Comparison of ENCODE assay signal across 1 cellular context in the genomic region with DNA sequence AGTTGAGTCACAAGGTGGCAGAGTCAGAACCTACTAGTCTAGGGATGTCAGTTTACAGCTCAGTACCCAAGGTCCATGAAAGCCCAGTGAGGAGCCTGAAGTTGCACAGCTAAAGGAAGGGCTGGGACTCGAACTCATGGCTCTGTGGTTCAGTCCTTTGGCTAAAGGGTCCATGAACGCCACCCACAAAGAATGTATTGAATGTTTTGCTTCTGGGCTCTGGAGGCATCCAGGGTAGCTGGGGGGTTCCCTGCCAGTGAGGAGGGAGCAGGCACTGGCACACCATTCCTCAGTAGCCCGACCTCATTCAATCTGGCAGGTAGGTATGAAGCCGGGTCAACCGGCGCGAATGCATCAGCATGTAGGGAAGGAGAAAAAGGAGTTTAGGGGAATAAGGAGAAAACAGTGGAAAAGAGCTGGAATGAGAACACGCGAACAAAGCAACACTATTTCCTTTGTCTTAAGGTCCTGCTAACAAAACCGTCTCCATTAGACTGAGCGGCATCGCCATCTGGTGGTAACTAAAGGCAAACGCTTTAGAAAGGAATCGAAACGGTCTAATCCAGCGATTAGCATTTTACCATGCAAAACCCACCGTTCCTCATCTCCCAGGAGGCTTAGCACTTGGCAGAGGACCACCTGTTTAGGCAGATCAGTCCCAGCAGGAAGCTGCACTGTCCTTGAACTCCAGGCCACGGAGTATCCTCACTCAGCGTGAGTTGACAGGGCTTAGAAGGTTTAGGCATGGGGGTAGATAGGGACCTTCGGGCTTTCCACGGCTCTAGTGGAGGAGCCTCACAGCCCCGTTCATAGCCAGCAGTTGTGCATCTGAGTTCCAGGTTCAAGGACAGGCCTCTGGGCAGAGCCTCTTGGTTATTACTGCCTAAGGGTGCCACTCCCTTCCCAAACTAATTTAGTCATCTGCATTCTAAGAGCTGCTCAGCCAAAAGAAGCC.
TF ChIP-seq lines count a peak whose summit lies in the region.

No MANE protein-coding gene starts in this region.

TF ChIP-seq in K562, 482 proteins besides CTCF, POLR2A, EP300 and RAD21 (continued from another document and continues in another):
- TF ChIP-seq SRSF9 (IDR thresholded peaks at IDR 0.05; ENCODE audit: borderline replicate concordance, low read depth, low read length) (no peak), MEIS2 (IDR thresholded peaks at IDR 0.05; ENCODE audit: partially characterized antibody) (no peak), PCBP2 (IDR thresholded peaks at IDR 0.05; ENCODE audit: low read depth, low read length, poor library complexity, severe bottlenecking) (no peak), FOXJ2 (tag; IDR thresholded peaks at IDR 0.05) (no peak), ETV1 (tag; conservative IDR thresholded peaks at IDR 0.05; ENCODE audit: low read depth) (peak; percentile 23), XRCC3 (IDR thresholded peaks at IDR 0.05) (no peak), FOXM1 (IDR thresholded peaks at IDR 0.05; ENCODE audit: low read depth) (no peak), FOXM1 (CRISPR knock-in tag; IDR thresholded peaks at IDR 0.05; ENCODE audit: low read depth) (no peak), TAF7 (tag; IDR thresholded peaks at IDR 0.05) (no peak), MEF2D (tag; conservative IDR thresholded peaks at IDR 0.05; ENCODE audit: low read depth) (no peak; the same call in 1 of the 2 replicates), BRD4 (IDR thresholded peaks at IDR 0.05) (no peak), CAMTA2 (CRISPR knock-in tag; conservative IDR thresholded peaks at IDR 0.05) (no peak), ZNF316 (IDR thresholded peaks at IDR 0.05) (no peak), NFRKB (IDR thresholded peaks at IDR 0.05; ENCODE audit: low read depth) (0 out of 2 replicates have a peak, but pooled peaks have one; percentile 3), CHD1 (IDR thresholded peaks at IDR 0.05; ENCODE audit: low read length) (no peak), FOXA3 (CRISPR knock-in tag; conservative IDR thresholded peaks at IDR 0.05 in 1 of 2, IDR thresholded peaks at IDR 0.05 in 1 of 2) (0 out of 4 replicates have a peak, but pooled peaks of 1 of the 2 experiments have one; percentile 11), RBM39 (optimal IDR thresholded peaks at IDR 0.05; ENCODE audit: low read depth, low read length) (no peak), E2F3 (CRISPR knock-in tag; IDR thresholded peaks at IDR 0.05) (no peak), NR4A1 (CRISPR knock-in tag; IDR thresholded peaks at IDR 0.05) (no peak), NR4A1 (tag; IDR thresholded peaks at IDR 0.05) (no peak), BACH1 (tag; IDR thresholded peaks at IDR 0.05) (no peak), YBX1 (IDR thresholded peaks at IDR 0.05) (no peak), FOXP1 (CRISPR knock-in tag; IDR thresholded peaks at IDR 0.05) (no peak), ATF7 (IDR thresholded peaks at IDR 0.05) (peak; percentile 45; the same call in 1 of the 2 replicates), POLR3A (IDR thresholded peaks at IDR 0.05; ENCODE audit: borderline replicate concordance, extremely low read depth, insufficient read depth, insufficient read length) (no peak), CHD4 (IDR thresholded peaks at IDR 0.05; ENCODE audit: insufficient read depth, insufficient replicate concordance, low read depth, low read length, poor library complexity, severe bottlenecking) (no peak), ASH1L (IDR thresholded peaks at IDR 0.05; ENCODE audit: borderline replicate concordance, low read depth, partially characterized antibody) (no peak), RB1 (IDR thresholded peaks at IDR 0.05; ENCODE audit: low read depth) (no peak), ZSCAN32 (CRISPR knock-in tag; IDR thresholded peaks at IDR 0.05) (no peak), ZC3H4 (CRISPR knock-in tag; IDR thresholded peaks at IDR 0.05; ENCODE audit: borderline replicate concordance) (no peak; the same call in 1 of the 2 replicates), ZNF431 (CRISPR knock-in tag; IDR thresholded peaks at IDR 0.05) (no peak), HIVEP1 (CRISPR knock-in tag; IDR thresholded peaks at IDR 0.05) (no peak), KLF13 (tag; IDR thresholded peaks at IDR 0.05; ENCODE audit: borderline replicate concordance, low read depth) (no peak)
- TF ChIP-seq, protein P1, sequence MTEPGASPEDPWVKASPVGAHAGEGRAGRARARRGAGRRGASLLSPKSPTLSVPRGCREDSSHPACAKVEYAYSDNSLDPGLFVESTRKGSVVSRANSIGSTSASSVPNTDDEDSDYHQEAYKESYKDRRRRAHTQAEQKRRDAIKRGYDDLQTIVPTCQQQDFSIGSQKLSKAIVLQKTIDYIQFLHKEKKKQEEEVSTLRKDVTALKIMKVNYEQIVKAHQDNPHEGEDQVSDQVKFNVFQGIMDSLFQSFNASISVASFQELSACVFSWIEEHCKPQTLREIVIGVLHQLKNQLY (CRISPR knock-in tag; conservative IDR thresholded peaks at IDR 0.05): no peak
- TF ChIP-seq, protein P2, sequence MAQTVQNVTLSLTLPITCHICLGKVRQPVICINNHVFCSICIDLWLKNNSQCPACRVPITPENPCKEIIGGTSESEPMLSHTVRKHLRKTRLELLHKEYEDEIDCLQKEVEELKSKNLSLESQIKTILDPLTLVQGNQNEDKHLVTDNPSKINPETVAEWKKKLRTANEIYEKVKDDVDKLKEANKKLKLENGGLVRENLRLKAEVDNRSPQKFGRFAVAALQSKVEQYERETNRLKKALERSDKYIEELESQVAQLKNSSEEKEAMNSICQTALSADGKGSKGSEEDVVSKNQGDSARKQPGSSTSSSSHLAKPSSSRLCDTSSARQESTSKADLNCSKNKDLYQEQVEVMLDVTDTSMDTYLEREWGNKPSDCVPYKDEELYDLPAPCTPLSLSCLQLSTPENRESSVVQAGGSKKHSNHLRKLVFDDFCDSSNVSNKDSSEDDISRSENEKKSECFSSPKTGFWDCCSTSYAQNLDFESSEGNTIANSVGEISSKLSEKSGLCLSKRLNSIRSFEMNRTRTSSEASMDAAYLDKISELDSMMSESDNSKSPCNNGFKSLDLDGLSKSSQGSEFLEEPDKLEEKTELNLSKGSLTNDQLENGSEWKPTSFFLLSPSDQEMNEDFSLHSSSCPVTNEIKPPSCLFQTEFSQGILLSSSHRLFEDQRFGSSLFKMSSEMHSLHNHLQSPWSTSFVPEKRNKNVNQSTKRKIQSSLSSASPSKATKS (CRISPR knock-in tag; IDR thresholded peaks at IDR 0.05): no peak
- TF ChIP-seq, protein P3, sequence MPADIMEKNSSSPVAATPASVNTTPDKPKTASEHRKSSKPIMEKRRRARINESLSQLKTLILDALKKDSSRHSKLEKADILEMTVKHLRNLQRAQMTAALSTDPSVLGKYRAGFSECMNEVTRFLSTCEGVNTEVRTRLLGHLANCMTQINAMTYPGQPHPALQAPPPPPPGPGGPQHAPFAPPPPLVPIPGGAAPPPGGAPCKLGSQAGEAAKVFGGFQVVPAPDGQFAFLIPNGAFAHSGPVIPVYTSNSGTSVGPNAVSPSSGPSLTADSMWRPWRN (IDR thresholded peaks at IDR 0.05; ENCODE audit: low read depth): no peak
- TF ChIP-seq, protein P4, sequence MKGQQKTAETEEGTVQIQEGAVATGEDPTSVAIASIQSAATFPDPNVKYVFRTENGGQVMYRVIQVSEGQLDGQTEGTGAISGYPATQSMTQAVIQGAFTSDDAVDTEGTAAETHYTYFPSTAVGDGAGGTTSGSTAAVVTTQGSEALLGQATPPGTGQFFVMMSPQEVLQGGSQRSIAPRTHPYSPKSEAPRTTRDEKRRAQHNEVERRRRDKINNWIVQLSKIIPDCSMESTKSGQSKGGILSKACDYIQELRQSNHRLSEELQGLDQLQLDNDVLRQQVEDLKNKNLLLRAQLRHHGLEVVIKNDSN (CRISPR knock-in tag; IDR thresholded peaks at IDR 0.05): no peak
- TF ChIP-seq, protein P5, sequence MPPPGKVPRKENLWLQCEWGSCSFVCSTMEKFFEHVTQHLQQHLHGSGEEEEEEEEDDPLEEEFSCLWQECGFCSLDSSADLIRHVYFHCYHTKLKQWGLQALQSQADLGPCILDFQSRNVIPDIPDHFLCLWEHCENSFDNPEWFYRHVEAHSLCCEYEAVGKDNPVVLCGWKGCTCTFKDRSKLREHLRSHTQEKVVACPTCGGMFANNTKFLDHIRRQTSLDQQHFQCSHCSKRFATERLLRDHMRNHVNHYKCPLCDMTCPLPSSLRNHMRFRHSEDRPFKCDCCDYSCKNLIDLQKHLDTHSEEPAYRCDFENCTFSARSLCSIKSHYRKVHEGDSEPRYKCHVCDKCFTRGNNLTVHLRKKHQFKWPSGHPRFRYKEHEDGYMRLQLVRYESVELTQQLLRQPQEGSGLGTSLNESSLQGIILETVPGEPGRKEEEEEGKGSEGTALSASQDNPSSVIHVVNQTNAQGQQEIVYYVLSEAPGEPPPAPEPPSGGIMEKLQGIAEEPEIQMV (tag; conservative IDR thresholded peaks at IDR 0.05; ENCODE audit: low read depth): peak; percentile 76
- TF ChIP-seq, protein P6, sequence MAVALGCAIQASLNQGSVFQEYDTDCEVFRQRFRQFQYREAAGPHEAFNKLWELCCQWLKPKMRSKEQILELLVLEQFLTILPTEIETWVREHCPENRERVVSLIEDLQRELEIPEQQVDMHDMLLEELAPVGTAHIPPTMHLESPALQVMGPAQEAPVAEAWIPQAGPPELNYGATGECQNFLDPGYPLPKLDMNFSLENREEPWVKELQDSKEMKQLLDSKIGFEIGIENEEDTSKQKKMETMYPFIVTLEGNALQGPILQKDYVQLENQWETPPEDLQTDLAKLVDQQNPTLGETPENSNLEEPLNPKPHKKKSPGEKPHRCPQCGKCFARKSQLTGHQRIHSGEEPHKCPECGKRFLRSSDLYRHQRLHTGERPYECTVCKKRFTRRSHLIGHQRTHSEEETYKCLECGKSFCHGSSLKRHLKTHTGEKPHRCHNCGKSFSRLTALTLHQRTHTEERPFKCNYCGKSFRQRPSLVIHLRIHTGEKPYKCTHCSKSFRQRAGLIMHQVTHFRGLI (CRISPR knock-in tag; IDR thresholded peaks at IDR 0.05): no peak
- TF ChIP-seq, protein P7, sequence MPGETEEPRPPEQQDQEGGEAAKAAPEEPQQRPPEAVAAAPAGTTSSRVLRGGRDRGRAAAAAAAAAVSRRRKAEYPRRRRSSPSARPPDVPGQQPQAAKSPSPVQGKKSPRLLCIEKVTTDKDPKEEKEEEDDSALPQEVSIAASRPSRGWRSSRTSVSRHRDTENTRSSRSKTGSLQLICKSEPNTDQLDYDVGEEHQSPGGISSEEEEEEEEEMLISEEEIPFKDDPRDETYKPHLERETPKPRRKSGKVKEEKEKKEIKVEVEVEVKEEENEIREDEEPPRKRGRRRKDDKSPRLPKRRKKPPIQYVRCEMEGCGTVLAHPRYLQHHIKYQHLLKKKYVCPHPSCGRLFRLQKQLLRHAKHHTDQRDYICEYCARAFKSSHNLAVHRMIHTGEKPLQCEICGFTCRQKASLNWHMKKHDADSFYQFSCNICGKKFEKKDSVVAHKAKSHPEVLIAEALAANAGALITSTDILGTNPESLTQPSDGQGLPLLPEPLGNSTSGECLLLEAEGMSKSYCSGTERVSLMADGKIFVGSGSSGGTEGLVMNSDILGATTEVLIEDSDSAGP (CRISPR knock-in tag; IDR thresholded peaks at IDR 0.05): no peak; the same call in 1 of the 2 replicates
- TF ChIP-seq, protein P8, sequence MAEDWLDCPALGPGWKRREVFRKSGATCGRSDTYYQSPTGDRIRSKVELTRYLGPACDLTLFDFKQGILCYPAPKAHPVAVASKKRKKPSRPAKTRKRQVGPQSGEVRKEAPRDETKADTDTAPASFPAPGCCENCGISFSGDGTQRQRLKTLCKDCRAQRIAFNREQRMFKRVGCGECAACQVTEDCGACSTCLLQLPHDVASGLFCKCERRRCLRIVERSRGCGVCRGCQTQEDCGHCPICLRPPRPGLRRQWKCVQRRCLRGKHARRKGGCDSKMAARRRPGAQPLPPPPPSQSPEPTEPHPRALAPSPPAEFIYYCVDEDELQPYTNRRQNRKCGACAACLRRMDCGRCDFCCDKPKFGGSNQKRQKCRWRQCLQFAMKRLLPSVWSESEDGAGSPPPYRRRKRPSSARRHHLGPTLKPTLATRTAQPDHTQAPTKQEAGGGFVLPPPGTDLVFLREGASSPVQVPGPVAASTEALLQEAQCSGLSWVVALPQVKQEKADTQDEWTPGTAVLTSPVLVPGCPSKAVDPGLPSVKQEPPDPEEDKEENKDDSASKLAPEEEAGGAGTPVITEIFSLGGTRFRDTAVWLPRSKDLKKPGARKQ (CRISPR knock-in tag; IDR thresholded peaks at IDR 0.05): no peak
- TF ChIP-seq, protein P9, sequence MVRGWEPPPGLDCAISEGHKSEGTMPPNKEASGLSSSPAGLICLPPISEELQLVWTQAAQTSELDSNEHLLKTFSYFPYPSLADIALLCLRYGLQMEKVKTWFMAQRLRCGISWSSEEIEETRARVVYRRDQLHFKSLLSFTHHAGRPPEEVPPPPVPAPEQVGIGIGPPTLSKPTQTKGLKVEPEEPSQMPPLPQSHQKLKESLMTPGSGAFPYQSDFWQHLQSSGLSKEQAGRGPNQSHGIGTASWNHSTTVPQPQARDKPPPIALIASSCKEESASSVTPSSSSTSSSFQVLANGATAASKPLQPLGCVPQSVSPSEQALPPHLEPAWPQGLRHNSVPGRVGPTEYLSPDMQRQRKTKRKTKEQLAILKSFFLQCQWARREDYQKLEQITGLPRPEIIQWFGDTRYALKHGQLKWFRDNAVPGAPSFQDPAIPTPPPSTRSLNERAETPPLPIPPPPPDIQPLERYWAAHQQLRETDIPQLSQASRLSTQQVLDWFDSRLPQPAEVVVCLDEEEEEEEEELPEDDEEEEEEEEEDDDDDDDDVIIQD (CRISPR knock-in tag; IDR thresholded peaks at IDR 0.05): no peak
